13 cellular contexts compared by ENCODE assay signal in the genomic region with DNA sequence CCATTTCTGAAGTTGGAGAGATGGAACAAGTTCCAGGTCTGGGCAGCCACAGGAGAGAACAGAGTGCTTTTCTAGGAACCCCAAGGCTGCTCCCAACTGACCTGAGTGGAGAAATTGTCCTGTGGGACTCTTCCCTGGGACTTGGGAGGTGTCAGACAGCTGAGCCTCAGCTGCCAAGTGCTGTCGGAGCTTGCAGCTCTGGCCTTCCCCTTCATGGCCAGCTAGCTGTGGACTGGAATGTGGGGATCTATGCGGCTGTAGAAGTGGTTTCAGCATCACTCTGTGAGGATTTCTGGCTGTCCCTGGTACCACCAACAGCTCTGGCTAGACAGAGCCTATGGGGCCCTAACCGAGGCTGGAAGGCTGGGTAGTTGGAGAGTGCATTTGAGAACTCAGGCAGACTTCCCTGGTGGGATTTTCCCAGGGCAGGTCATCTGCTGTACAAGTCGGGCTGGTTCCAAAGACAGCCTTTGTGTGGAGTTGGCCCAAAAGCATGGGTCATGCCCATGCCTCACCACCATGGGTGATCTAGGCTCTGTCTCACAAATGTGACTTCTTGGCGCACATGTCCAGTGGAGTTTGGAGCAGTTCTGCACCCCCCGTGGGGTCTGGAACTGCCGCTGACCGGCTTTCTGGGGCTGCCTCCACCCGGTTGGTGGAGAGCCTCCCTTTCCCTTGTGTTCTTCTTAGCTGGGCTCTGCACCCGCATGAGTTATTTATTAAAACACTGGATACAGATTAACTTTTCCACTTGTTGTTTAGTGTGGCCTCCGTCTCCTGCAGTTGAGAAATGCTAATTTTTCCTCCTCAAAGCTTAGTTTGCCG.
"Had no signal": no experiment of that assay in that cellular context is flagged by ENCODE, and none has a peak within 500 bp of the region (broad histone marks: within the 10 kb centered on the region; RNA-seq: fewer than 3 reads in every experiment).

No MANE protein-coding gene starts in this region.

- DNase-seq: activated CD4-positive, alpha-beta T cell treated with anti-CD3 and anti-CD28 coated beads, Interleukin-2, amount 50 U/mL, for 1 hour; activated CD4-positive, CD25-positive, alpha-beta regulatory T cell; activated T-cell treated with anti-CD3 and anti-CD28 coated beads for 4 hours; gastrocnemius medialis; islet precursor cell; midbrain; naive thymus-derived CD4-positive, alpha-beta T cell; small intestine; transverse colon had no signal

- FAIRE-seq: bronchial epithelial cell, endothelial cell of umbilical vein, small intestine had no signal

- H3K9me3 ChIP-seq: gastrocnemius medialis, prostate gland, transverse colon had no signal

- H3K4me3 ChIP-seq: gastrocnemius medialis, prostate gland, transverse colon had no signal

- H3K36me3 ChIP-seq: prostate gland had no signal

- H3K27me3 ChIP-seq: gastrocnemius medialis, transverse colon had no signal

- H3K4me1 ChIP-seq: transverse colon had no signal

- H3K27ac ChIP-seq: gastrocnemius medialis, prostate gland, transverse colon had no signal

- ATAC-seq: gastrocnemius medialis; naive thymus-derived CD4-positive, alpha-beta T cell; stimulated activated effector memory CD8-positive, alpha-beta T cell treated with anti-CD3 and anti-CD28 coated beads, Interleukin-12 subunit alpha, Interleukin-12 subunit beta, amount 100 ng/mL, for 72 hours had no signal
